Comparison of ENCODE assay signal across 1 cellular context in genomic region chr17:7988750-7989178, GRCh38.
TF ChIP-seq lines count a peak whose summit lies in the region.

No MANE protein-coding gene starts in this region.

TF ChIP-seq in SK-N-SH, 30 proteins besides CTCF, POLR2A, EP300 and RAD21:
- TF ChIP-seq USF2 (IDR thresholded peaks at IDR 0.05; ENCODE audit: borderline replicate concordance, low read depth, low read length) (peak; percentile 25; the same call in 1 of the 2 replicates), SMC3 (IDR thresholded peaks at IDR 0.05; ENCODE audit: low read depth, low read length) (peak; percentile 64), TCF12 (IDR thresholded peaks at IDR 0.05) (no peak), RFX5 (IDR thresholded peaks at IDR 0.05; ENCODE audit: low read length) (no peak), MAX (IDR thresholded peaks at IDR 0.05; ENCODE audit: low read depth) (peak; percentile 66; the same call in 1 of the 2 replicates), USF1 (IDR thresholded peaks at IDR 0.05; ENCODE audit: borderline replicate concordance, low read depth) (peak; percentile 56; the same call in 1 of the 2 replicates), MXI1 (IDR thresholded peaks at IDR 0.05; ENCODE audit: low read depth, low read length) (peak; percentile 86)
TF ChIP-seq in SK-N-SH: peak in this region for 5.
